In the genomic region with DNA sequence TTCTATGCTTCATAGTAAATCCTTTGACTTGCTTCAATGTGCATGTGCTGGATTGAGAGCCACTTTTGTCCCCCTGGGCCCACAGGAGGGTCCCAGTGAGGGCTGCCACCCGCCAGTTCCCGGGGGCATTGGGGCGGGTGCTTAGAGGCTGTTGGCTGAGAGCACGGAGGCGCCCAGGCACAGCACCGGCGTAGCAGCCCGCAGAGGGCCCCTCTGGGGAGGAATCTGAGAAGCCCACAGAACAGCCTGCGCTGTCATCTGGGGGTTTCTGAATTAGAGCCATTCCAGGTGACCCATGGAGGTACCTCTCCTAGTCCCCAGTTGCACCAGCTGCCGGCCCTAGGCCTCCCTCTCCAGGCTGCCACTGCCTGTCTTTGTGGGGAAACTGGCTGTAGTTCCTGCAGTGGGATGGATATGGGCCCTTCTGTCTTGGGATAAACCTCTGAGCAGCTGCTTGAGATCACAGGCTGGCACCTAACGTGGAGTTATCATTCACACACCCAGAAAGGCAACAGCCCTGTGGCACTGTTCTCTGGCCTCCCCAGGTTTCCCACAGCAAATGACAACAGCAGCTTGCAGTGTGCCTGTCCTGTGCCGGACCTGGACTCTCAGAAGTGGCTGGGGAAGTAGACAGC, we compare ENCODE assay signal across 20 cellular contexts. TPM values are rescaled to one million over a fixed set of nuclear protein-coding genes. Genes with fewer than 3 reads are reported as not detected.
DNase-seq lines count a peak whose midpoint lies in the region; ATAC-seq, FAIRE-seq and TF ChIP-seq lines count a peak whose summit lies in the region.
"Had no signal": no experiment of that assay in that cellular context is flagged by ENCODE, and none has a peak within 500 bp of the region (broad histone marks: within the 10 kb centered on the region; RNA-seq: fewer than 3 reads in every experiment).

No MANE protein-coding gene starts in this region.

- H3K27me3 Mint-ChIP-seq in activated CD4-positive, alpha-beta T cell treated with anti-CD3 and anti-CD28 coated beads for 36 hours, result no peaks in the 10 kb centered on the region

- H2AFZ ChIP-seq in Karpas-422 (ENCODE audit: low read length), result no peak overlapping the region

- no peaks in the 10 kb centered on the region for H3K9me2 ChIP-seq in Karpas-422 (replicated peaks; ENCODE audit: insufficient read depth, low read length)

- intact Hi-C loops in body of pancreas (cut with DNase I), result no loop called here
- intact Hi-C loops in pancreas (cut with DNase I), result no loop called here
- intact Hi-C loops in activated CD4-positive, alpha-beta T cell treated with anti-CD3 and anti-CD28 coated beads for 36 hours (cut with DNase I, micrococcal nuclease), result no loop called here

- H3K27ac ChIP-seq in AG04450 (ENCODE audit: low read depth, low read length) (peak overlapping the region; percentile 21), Karpas-422 (ENCODE audit: low read length) (no peak overlapping the region), body of pancreas (peak overlapping the region in 3 of 4 donors; percentile 26 to 75 (median 61)), pancreas (peak overlapping the region in 2 of 4 donors; percentile 41 to 76)
- H3K27ac ChIP-seq: C4-2B, KMS-11 had no signal

- no peak for DNase-seq in AG04450 (ENCODE audit: low read depth, low spot score)
- peak; percentile 75 for DNase-seq in Karpas-422
- DNase-seq in body of pancreas, result peak in 1 of 4 donors; percentile 63
- DNase-seq in pancreas, result peak in 1 of 6 donors; percentile 44
- DNase-seq in activated CD4-positive, alpha-beta T cell treated with anti-CD3 and anti-CD28 coated beads for 36 hours, result no peak
- DNase-seq in DMS 273 (lab: John Stamatoyannopoulos, UW; ENCODE audit: unreplicated experiment), result no peak
- DNase-seq in GM12891 (ENCODE audit: insufficient read length, low spot score), result no peak
- DNase-seq: DMS 273 treated with DMSO at 0.1 percent for 48 hours; H9; NCI-H2081 treated with DMSO at 0.1 percent for 48 hours; NCI-H69; NK-92 treated with Interleukin-12 subunit alpha and Interleukin-12 subunit beta, amount 100 ng/mL, for 24 hours; SW 1271 had no signal

- no peaks in the 10 kb centered on the region for H3K9me3 Mint-ChIP-seq in activated CD4-positive, alpha-beta T cell treated with anti-CD3 and anti-CD28 coated beads for 36 hours (ENCODE audit: low read depth)
- H3K9me3 Mint-ChIP-seq: H9 had no signal

- POLR2A ChIA-PET in AG04450 (lab: Yijun Ruan, JAX), result no interaction called here
- POLR2A ChIA-PET in activated CD4-positive, alpha-beta T cell treated with anti-CD3 and anti-CD28 coated beads for 36 hours (lab: Charles Lee), result no interaction called here

- no peaks in the 10 kb centered on the region; the same call in 1 of the 2 replicates for H4K20me1 ChIP-seq in Karpas-422 (ENCODE audit: insufficient read depth, low read depth, low read length)

- H3K4me3 ChIP-seq in AG04450 (ENCODE audit: low read depth, low read length) (no peak overlapping the region), Karpas-422 (ENCODE audit: low read length) (peak overlapping the region; percentile 27; the same call in 1 of the 2 replicates), body of pancreas (no peak overlapping the region), pancreas (no peak overlapping the region)
- H3K4me3 ChIP-seq: A549 had no signal

- no peaks in the 10 kb centered on the region for H3K36me3 Mint-ChIP-seq in activated CD4-positive, alpha-beta T cell treated with anti-CD3 and anti-CD28 coated beads for 36 hours (ENCODE audit: low read depth)

- H3K4me2 ChIP-seq in Karpas-422 (ENCODE audit: low read depth, low read length, poor library complexity, severe bottlenecking), result peak overlapping the region; percentile 60
- H3K4me2 ChIP-seq: A549, KMS-11 had no signal

- no peak overlapping the region for H3K27ac Mint-ChIP-seq in activated CD4-positive, alpha-beta T cell treated with anti-CD3 and anti-CD28 coated beads for 36 hours

- H3K27me3 ChIP-seq in AG04450 (ENCODE audit: control insufficient read depth, insufficient read depth, low read length), result no peaks in the 10 kb centered on the region
- H3K27me3 ChIP-seq in Karpas-422 (ENCODE audit: low read length), result no peaks in the 10 kb centered on the region
- no peaks in the 10 kb centered on the region for H3K27me3 ChIP-seq in body of pancreas
- no peaks in the 10 kb centered on the region for H3K27me3 ChIP-seq in pancreas

- H3K4me1 ChIP-seq in Karpas-422 (ENCODE audit: low read length), result peaks cover 28% of the 10 kb centered on the region
- H3K4me1 ChIP-seq in body of pancreas, result peaks cover 91% of the 10 kb centered on the region
- H3K4me1 ChIP-seq in pancreas, result peaks cover 62 to 75% (median 70%) of the 10 kb centered on the region in 3 donors

- H3K4me1 Mint-ChIP-seq in activated CD4-positive, alpha-beta T cell treated with anti-CD3 and anti-CD28 coated beads for 36 hours, result no peaks in the 10 kb centered on the region

- H3K4me3 Mint-ChIP-seq in activated CD4-positive, alpha-beta T cell treated with anti-CD3 and anti-CD28 coated beads for 36 hours, result no peak overlapping the region
- H3K4me3 Mint-ChIP-seq: H9 had no signal

- no peaks in the 10 kb centered on the region for H3K9me3 ChIP-seq in AG04450 (ENCODE audit: control insufficient read depth, insufficient read depth, low read length)
- no peaks in the 10 kb centered on the region for H3K9me3 ChIP-seq in Karpas-422 (ENCODE audit: low read length)
- H3K9me3 ChIP-seq in body of pancreas, result no peaks in the 10 kb centered on the region
- no peaks in the 10 kb centered on the region for H3K9me3 ChIP-seq in pancreas
- H3K9me3 ChIP-seq: A549 had no signal

- FAIRE-seq in pancreas (lab: Jason Lieb, UNC) (no peak), GM12891 (lab: Jason Lieb, UNC) (no peak)
- FAIRE-seq: A549, G401.6, RCC 7860 had no signal

- H3K36me3 ChIP-seq in Karpas-422 (ENCODE audit: insufficient read depth, low read length) (no peaks in the 10 kb centered on the region), body of pancreas (replicated peaks in 1 of 2; ENCODE audit: insufficient read depth in 1 of 2, low read depth in 2 of 2) (no peaks in the 10 kb centered on the region), pancreas (no peaks in the 10 kb centered on the region)

- 0 out of 2 replicates have a peak overlapping the region, but pooled peaks have one; percentile 17 for H3K9ac ChIP-seq in Karpas-422 (ENCODE audit: low read length)
- H3K9ac ChIP-seq: KMS-11 had no signal

- CTCF ChIA-PET in AG04450 (lab: Charles Lee), result no interaction called here
- CTCF ChIA-PET in activated CD4-positive, alpha-beta T cell treated with anti-CD3 and anti-CD28 coated beads for 36 hours (lab: Charles Lee), result interaction anchor here (0.6 kb wide), 1 partner anchor 19 kb away, joined by 3 read pairs; no protein-coding TSS in a partner anchor

- 50 to 56% methylated on average over 1 to 12 of the region's 12 CpGs for whole genome bisulfite sequencing in body of pancreas, 2 donors
- WGBS in pancreas, 2 donors, result 44 to 53% methylated on average over 12 of the region's 12 CpGs

- no peaks in the 10 kb centered on the region for H3K79me2 ChIP-seq in Karpas-422 (ENCODE audit: low read length)

- ATAC-seq in body of pancreas (no peak), pancreas (peak in 3 of 4 donors; percentile 4 to 20 (median 7))
- ATAC-seq in activated CD4-positive, alpha-beta T cell treated with anti-CD3 and anti-CD28 coated beads for 36 hours, result no peak
- ATAC-seq: A549, Right ventricle myocardium inferior had no signal

- TF ChIP-seq POLR2A in body of pancreas (IDR thresholded peaks at IDR 0.05), result no peak
- no peak for TF ChIP-seq POLR2A in GM12891 (IDR thresholded peaks at IDR 0.05; ENCODE audit: low read depth, low read length)

- no peak for TF ChIP-seq CTCF in AG04450 (IDR thresholded peaks at IDR 0.05; ENCODE audit: low read depth, low read length)
- no peak for TF ChIP-seq CTCF in body of pancreas (IDR thresholded peaks at IDR 0.05)
- TF ChIP-seq CTCF in pancreas (IDR thresholded peaks at IDR 0.05), result no peak

TF ChIP-seq in GM12891, 5 proteins besides CTCF, POLR2A, EP300 and RAD21:
- TF ChIP-seq TAF1 (IDR thresholded peaks at IDR 0.05; ENCODE audit: low read depth, low read length), result no peak
- no peak for TF ChIP-seq PAX5 (IDR thresholded peaks at IDR 0.05; ENCODE audit: insufficient read depth, low read length, severe bottlenecking)
- no peak for TF ChIP-seq POLR2AphosphoS5 (IDR thresholded peaks at IDR 0.05; ENCODE audit: low read depth, low read length)
- no peak for TF ChIP-seq POU2F2 (IDR thresholded peaks at IDR 0.05; ENCODE audit: low read depth, low read length)
- no peak for TF ChIP-seq SPI1 (IDR thresholded peaks at IDR 0.05; ENCODE audit: low read depth, low read length)

RNA-seq across cellular contexts. Expression of a gene that starts 39.5 kb away (rescaled TPM):
- polyA plus RNA-seq in AG04450 (2011; rRNA removed) (25.5 and 28.6 TPM in 2 replicates), pancreas (10 to 100 TPM; 18.2 to 28.2 TPM)
- polyA minus RNA-seq in AG04450 (2011; rRNA and poly(A)+ RNA removed), result 9.0 and 13.6 TPM in 2 replicates
- total RNA-seq in Karpas-422 (2014; rRNA removed; shearing (Covaris generic); ENCODE audit: low replicate concordance), result not detected in 2 replicates
- total RNA-seq in body of pancreas (10 to 100 TPM; 26.5 to 36.9 TPM), pancreas (10 to 100 TPM; 18.4 to 42.1 (median 25.6) TPM)
- total RNA-seq in activated CD4-positive, alpha-beta T cell treated with anti-CD3 and anti-CD28 coated beads for 36 hours, result under 1 TPM in 1 of 2 experiments, not detected in 1; 0.11 TPM
- polyA plus RNA-seq in GM12891 (2012; ENCODE audit: low read depth, missing spikeins), result 1.3 TPM
- total RNA-seq: OCI-LY7 had no signal

RNA-seq across cellular contexts. Expression of a gene that starts 54.0 kb away (rescaled TPM):
- polyA plus RNA-seq in AG04450 (2011; rRNA removed), result 0.09 and 0.36 TPM in 2 replicates
- polyA minus RNA-seq in AG04450 (2011; rRNA and poly(A)+ RNA removed), result 0.30 TPM in 1 of 2 replicates, not detected in the other
- total RNA-seq in Karpas-422 (2014; rRNA removed; shearing (Covaris generic); ENCODE audit: low replicate concordance), result 0.45 and 1.2 TPM in 2 replicates
- total RNA-seq in body of pancreas, result 1 to 10 TPM; 2.9 to 4.9 TPM
- 1 to 10 TPM; 1.1 to 5.5 (median 2.2) TPM for total RNA-seq in pancreas
- 1 to 10 TPM in 1 of 2 donors, under 1 TPM in 1; 0.75 to 2.1 TPM for polyA plus RNA-seq in pancreas
- total RNA-seq in activated CD4-positive, alpha-beta T cell treated with anti-CD3 and anti-CD28 coated beads for 36 hours, result under 1 TPM; 0.21 to 0.53 TPM
- 0.15 TPM for polyA plus RNA-seq in GM12891 (2012; ENCODE audit: low read depth, missing spikeins)
- total RNA-seq: OCI-LY7, Right ventricle myocardium inferior had no signal

Comparison
In these comparisons a context has a peak if more than half of its experiments do, and no peak if none do; other contexts are left out.
1. ATAC-seq: peak in pancreas (3 of 4); none in body of pancreas (single experiment) and activated CD4-positive, alpha-beta T cell treated with anti-CD3 and anti-CD28 coated beads for 36 hours (single experiment).
2. RNA of a gene that starts 39.5 kb away (total RNA-seq): 26.5 to 36.9 TPM in body of pancreas and 18.4 to 42.1 TPM in pancreas; 0.11 TPM in activated CD4-positive, alpha-beta T cell treated with anti-CD3 and anti-CD28 coated beads for 36 hours and not detected in Karpas-422; every median in the first group is over 10 times any median in the second.